Comparison of ENCODE assay signal across 1 cellular context in genomic region chr21:38809170-38809878, GRCh38.
TF ChIP-seq lines count a peak whose summit lies in the region.

No MANE protein-coding gene starts in this region.

TF ChIP-seq in HepG2, 621 proteins besides CTCF, POLR2A, EP300 and RAD21 (continued from another document):
- TF ChIP-seq ZNF687 (CRISPR knock-in tag; IDR thresholded peaks at IDR 0.05) (peak; percentile 33), ZNF558 (CRISPR knock-in tag; IDR thresholded peaks at IDR 0.05; ENCODE audit: borderline replicate concordance) (no peak), ZNF644 (CRISPR knock-in tag; IDR thresholded peaks at IDR 0.05; ENCODE audit: low read depth) (peak; percentile 52; the same call in 1 of the 2 replicates), POLR2G (IDR thresholded peaks at IDR 0.05; ENCODE audit: low read depth, low read length) (peak; percentile 48; the same call in 1 of the 2 replicates)
